In genomic region chr5:178428341-178429155, GRCh38 we compare ENCODE assay signal across 11 cellular contexts.
DNase-seq lines count a peak whose midpoint lies in the region; ATAC-seq, FAIRE-seq and TF ChIP-seq lines count a peak whose summit lies in the region.
"Had no signal": no experiment of that assay in that cellular context is flagged by ENCODE, and none has a peak within 500 bp of the region (broad histone marks: within the 10 kb centered on the region; RNA-seq: fewer than 3 reads in every experiment).

No MANE protein-coding gene starts in this region.

- H3K79me2 ChIP-seq in MM.1S (ENCODE audit: low read length), result no peaks in the 10 kb centered on the region

- TF ChIP-seq CTCF in pancreas (IDR thresholded peaks at IDR 0.05) (no peak), MM.1S (IDR thresholded peaks at IDR 0.05; ENCODE audit: low read length) (no peak)

- DNase-seq in Daoy (ENCODE audit: low read depth), result peak; percentile 88
- peak in 38 of 61 donors; percentile 11 to 85 (median 30) for DNase-seq in caudate nucleus (lab: John Stamatoyannopoulos, UW)
- DNase-seq in hippocampal formation (lab: John Stamatoyannopoulos, UW), result peak; percentile 6 to 33
- DNase-seq in pancreas, result peak in 5 of 6 donors; percentile 4 to 61 (median 42)
- DNase-seq in MM.1S, result no peak
- DNase-seq in NCI-H2227 treated with DMSO at 0.1 percent for 48 hours (lab: John Stamatoyannopoulos, UW), result no peak
- no peak for DNase-seq in NCI-H446 (lab: John Stamatoyannopoulos, UW)
- DNase-seq: activated T-cell treated with anti-CD3 and anti-CD28 coated beads for 4 hours, erythroblast had no signal

- no peaks in the 10 kb centered on the region for H3K9me3 ChIP-seq in pancreas
- no peaks in the 10 kb centered on the region for H3K9me3 ChIP-seq in MM.1S (replicated peaks; ENCODE audit: insufficient read depth, low read length)
- H3K9me3 ChIP-seq: thoracic aorta had no signal

- no peak overlapping the region for H3K9ac ChIP-seq in MM.1S (ENCODE audit: low read length)

- H3K27ac ChIP-seq in caudate nucleus (ENCODE audit: low read depth, low read length) (no peak overlapping the region), pancreas (no peak overlapping the region), MM.1S (ENCODE audit: low read length) (no peak overlapping the region)
- H3K27ac ChIP-seq: thoracic aorta had no signal

- H3K4me2 ChIP-seq in MM.1S (ENCODE audit: low read depth, low read length), result no peak overlapping the region

- ATAC-seq in pancreas, result peak in 3 of 4 donors; percentile 54 to 57 (median 56)
- no peak for ATAC-seq in GM18909 (IDR thresholded peaks at IDR 0.05; ENCODE audit: poor library complexity, unreplicated experiment)

- H3F3A ChIP-seq in MM.1S (ENCODE audit: insufficient read depth, low read length), result no peaks in the 10 kb centered on the region

- intact Hi-C loops in pancreas (cut with DNase I), result no loop called here

- WGBS in pancreas, 2 donors, result 74 to 78% methylated on average over 20 of the region's 20 CpGs

- no peak for FAIRE-seq in pancreas (lab: Jason Lieb, UNC)

- H3K4me1 ChIP-seq in pancreas, result peaks cover 0 to 5% (median 3%) of the 10 kb centered on the region in 3 donors
- no peaks in the 10 kb centered on the region for H3K4me1 ChIP-seq in MM.1S (ENCODE audit: low read length)

- H3K36me3 ChIP-seq in pancreas (no peaks in the 10 kb centered on the region), MM.1S (replicated peaks; ENCODE audit: insufficient read depth, low read length) (no peaks in the 10 kb centered on the region)
- H3K36me3 ChIP-seq: thoracic aorta had no signal

- H3K27me3 ChIP-seq in pancreas (no peaks in the 10 kb centered on the region), MM.1S (replicated peaks; ENCODE audit: insufficient read depth, low read length) (peaks cover 49% of the 10 kb centered on the region)

- H2AFZ ChIP-seq in MM.1S (ENCODE audit: low read length), result no peak overlapping the region

- no peaks in the 10 kb centered on the region for H3K9me2 ChIP-seq in MM.1S (replicated peaks; ENCODE audit: insufficient read depth, low read length)

- H4K20me1 ChIP-seq in MM.1S (ENCODE audit: insufficient read depth, low read length), result no peaks in the 10 kb centered on the region

- H3K4me3 ChIP-seq in pancreas, result no peak overlapping the region
- no peak overlapping the region for H3K4me3 ChIP-seq in MM.1S (ENCODE audit: low read length)
- H3K4me3 ChIP-seq: thoracic aorta had no signal

Comparison
In these comparisons a context has a peak if more than half of its experiments do, and no peak if none do; other contexts are left out.
1. DNase-seq: peak in Daoy (single experiment), caudate nucleus (38 of 61), hippocampal formation (2 of 2) and pancreas (5 of 6); none in MM.1S (single experiment), NCI-H2227 treated with DMSO at 0.1 percent for 48 hours (single experiment) and NCI-H446 (0 of 2).